In the genomic region with DNA sequence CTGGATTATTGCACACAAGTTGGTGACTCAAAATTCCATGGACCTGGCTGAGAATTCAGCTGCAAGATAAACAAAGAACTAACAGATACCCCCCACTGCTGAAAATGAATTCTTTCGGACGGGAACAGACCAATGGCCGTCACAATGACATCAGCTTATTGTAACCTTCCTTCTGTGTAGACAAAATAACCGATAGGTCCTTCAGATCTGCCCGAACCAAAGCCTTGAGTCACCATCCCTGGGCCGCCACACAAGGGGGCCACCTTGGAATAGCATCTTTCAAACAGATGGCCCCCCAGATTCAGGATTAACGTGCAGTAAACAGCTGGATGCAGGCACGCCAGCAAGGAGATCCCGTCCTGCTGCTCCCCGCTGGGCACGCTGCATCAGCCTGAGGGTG, we compare ENCODE assay signal across 1 cellular context.
TF ChIP-seq lines count a peak whose summit lies in the region.

No MANE protein-coding gene starts in this region.

TF ChIP-seq in K562, 482 proteins besides CTCF, POLR2A, EP300 and RAD21 (continued from another document):
- no peak for TF ChIP-seq ZC3H11A (IDR thresholded peaks at IDR 0.05; ENCODE audit: low read depth, low read length)
- TF ChIP-seq ZNF143 (CRISPR knock-in tag; IDR thresholded peaks at IDR 0.05): no peak
- TF ChIP-seq, protein P1, sequence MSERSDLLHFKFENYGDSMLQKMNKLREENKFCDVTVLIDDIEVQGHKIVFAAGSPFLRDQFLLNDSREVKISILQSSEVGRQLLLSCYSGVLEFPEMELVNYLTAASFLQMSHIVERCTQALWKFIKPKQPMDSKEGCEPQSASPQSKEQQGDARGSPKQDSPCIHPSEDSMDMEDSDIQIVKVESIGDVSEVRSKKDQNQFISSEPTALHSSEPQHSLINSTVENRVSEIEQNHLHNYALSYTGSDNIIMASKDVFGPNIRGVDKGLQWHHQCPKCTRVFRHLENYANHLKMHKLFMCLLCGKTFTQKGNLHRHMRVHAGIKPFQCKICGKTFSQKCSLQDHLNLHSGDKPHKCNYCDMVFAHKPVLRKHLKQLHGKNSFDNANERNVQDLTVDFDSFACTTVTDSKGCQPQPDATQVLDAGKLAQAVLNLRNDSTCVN (CRISPR knock-in tag; IDR thresholded peaks at IDR 0.05): no peak
- TF ChIP-seq NUFIP1 (IDR thresholded peaks at IDR 0.05; ENCODE audit: partially characterized antibody): no peak
- TF ChIP-seq BACH1 (tag; IDR thresholded peaks at IDR 0.05): no peak
- TF ChIP-seq RFX5 (IDR thresholded peaks at IDR 0.05; ENCODE audit: low read depth, low read length): no peak
- TF ChIP-seq, protein P2, sequence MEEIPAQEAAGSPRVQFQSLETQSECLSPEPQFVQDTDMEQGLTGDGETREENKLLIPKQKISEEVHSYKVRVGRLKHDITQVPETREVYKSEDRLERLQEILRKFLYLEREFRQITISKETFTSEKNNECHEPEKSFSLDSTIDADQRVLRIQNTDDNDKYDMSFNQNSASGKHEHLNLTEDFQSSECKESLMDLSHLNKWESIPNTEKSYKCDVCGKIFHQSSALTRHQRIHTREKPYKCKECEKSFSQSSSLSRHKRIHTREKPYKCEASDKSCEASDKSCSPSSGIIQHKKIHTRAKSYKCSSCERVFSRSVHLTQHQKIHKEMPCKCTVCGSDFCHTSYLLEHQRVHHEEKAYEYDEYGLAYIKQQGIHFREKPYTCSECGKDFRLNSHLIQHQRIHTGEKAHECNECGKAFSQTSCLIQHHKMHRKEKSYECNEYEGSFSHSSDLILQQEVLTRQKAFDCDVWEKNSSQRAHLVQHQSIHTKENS (CRISPR knock-in tag; IDR thresholded peaks at IDR 0.05): no peak
- TF ChIP-seq, protein P3, sequence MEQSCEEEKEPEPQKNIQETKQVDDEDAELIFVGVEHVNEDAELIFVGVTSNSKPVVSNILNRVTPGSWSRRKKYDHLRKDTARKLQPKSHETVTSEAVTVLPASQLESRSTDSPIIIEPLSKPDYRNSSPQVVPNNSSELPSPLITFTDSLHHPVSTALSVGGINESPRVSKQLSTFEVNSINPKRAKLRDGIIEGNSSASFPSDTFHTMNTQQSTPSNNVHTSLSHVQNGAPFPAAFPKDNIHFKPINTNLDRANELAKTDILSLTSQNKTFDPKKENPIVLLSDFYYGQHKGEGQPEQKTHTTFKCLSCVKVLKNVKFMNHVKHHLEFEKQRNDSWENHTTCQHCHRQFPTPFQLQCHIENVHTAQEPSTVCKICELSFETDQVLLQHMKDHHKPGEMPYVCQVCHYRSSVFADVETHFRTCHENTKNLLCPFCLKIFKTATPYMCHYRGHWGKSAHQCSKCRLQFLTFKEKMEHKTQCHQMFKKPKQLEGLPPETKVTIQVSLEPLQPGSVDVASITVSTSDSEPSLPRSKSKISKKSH (CRISPR knock-in tag; IDR thresholded peaks at IDR 0.05): no peak
- TF ChIP-seq, protein P4, sequence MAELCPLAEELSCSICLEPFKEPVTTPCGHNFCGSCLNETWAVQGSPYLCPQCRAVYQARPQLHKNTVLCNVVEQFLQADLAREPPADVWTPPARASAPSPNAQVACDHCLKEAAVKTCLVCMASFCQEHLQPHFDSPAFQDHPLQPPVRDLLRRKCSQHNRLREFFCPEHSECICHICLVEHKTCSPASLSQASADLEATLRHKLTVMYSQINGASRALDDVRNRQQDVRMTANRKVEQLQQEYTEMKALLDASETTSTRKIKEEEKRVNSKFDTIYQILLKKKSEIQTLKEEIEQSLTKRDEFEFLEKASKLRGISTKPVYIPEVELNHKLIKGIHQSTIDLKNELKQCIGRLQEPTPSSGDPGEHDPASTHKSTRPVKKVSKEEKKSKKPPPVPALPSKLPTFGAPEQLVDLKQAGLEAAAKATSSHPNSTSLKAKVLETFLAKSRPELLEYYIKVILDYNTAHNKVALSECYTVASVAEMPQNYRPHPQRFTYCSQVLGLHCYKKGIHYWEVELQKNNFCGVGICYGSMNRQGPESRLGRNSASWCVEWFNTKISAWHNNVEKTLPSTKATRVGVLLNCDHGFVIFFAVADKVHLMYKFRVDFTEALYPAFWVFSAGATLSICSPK (IDR thresholded peaks at IDR 0.05; ENCODE audit: borderline replicate concordance): no peak
- no peak for TF ChIP-seq ASH1L (IDR thresholded peaks at IDR 0.05; ENCODE audit: borderline replicate concordance, low read depth, partially characterized antibody)
- TF ChIP-seq, protein P5, sequence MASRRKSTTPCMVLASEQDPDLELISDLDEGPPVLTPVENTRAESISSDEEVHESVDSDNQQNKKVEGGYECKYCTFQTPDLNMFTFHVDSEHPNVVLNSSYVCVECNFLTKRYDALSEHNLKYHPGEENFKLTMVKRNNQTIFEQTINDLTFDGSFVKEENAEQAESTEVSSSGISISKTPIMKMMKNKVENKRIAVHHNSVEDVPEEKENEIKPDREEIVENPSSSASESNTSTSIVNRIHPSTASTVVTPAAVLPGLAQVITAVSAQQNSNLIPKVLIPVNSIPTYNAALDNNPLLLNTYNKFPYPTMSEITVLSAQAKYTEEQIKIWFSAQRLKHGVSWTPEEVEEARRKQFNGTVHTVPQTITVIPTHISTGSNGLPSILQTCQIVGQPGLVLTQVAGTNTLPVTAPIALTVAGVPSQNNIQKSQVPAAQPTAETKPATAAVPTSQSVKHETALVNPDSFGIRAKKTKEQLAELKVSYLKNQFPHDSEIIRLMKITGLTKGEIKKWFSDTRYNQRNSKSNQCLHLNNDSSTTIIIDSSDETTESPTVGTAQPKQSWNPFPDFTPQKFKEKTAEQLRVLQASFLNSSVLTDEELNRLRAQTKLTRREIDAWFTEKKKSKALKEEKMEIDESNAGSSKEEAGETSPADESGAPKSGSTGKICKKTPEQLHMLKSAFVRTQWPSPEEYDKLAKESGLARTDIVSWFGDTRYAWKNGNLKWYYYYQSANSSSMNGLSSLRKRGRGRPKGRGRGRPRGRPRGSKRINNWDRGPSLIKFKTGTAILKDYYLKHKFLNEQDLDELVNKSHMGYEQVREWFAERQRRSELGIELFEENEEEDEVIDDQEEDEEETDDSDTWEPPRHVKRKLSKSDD (conservative IDR thresholded peaks at IDR 0.05; ENCODE audit: low read length): no peak
- TF ChIP-seq CBFB (CRISPR knock-in tag; IDR thresholded peaks at IDR 0.05): no peak
- TF ChIP-seq BRD9 (IDR thresholded peaks at IDR 0.05; ENCODE audit: low read depth, partially characterized antibody): no peak
- TF ChIP-seq, protein P6, sequence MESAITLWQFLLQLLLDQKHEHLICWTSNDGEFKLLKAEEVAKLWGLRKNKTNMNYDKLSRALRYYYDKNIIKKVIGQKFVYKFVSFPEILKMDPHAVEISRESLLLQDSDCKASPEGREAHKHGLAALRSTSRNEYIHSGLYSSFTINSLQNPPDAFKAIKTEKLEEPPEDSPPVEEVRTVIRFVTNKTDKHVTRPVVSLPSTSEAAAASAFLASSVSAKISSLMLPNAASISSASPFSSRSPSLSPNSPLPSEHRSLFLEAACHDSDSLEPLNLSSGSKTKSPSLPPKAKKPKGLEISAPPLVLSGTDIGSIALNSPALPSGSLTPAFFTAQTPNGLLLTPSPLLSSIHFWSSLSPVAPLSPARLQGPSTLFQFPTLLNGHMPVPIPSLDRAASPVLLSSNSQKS (CRISPR knock-in tag; IDR thresholded peaks at IDR 0.05): no peak
